In the genomic region with DNA sequence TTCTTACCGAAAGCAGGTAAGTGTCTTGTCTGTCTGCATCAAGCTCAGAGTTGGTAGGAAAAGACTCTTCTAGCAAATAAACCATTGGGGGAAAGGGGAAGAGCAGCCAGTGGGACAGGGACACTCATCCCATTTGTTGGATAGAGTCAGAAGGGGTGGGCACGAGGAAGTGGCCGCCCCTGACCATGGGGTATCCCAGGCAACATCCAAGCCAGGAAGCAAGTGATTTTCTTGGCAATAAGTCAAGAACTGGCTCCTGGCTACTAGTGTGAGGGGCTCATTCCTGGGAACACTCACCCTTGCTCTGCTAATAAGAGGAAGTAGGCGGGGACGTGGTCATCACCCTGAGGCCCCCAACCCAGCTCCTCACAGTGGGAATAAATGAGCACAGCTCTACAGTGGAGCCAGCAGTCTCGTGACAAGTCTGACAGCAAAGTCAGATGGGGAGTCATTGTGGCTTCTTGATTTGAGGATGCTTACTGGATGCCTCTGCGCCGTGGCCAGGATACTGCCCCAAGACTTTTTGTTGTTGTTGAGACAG, we compare ENCODE assay signal across 9 cellular contexts. TPM values are rescaled to one million over a fixed set of nuclear protein-coding genes. Genes with fewer than 3 reads are reported as not detected.
DNase-seq lines count a peak whose midpoint lies in the region; ATAC-seq and TF ChIP-seq lines count a peak whose summit lies in the region.
"Had no signal": no experiment of that assay in that cellular context is flagged by ENCODE, and none has a peak within 500 bp of the region (broad histone marks: within the 10 kb centered on the region; RNA-seq: fewer than 3 reads in every experiment).

No MANE protein-coding gene starts in this region.

- TF ChIP-seq CTCF in SK-N-SH (IDR thresholded peaks at IDR 0.05) (no peak), WERI-Rb-1 (IDR thresholded peaks at IDR 0.05; ENCODE audit: low read depth, low read length) (no peak)

- ATAC-seq in SK-N-SH treated with all-trans-retinoic acid at 6 μM for 48 hours (peak; percentile 22; the same call in 1 of the 3 replicates), aorta (ENCODE audit: low FRiP score) (peak; percentile 24)
- ATAC-seq: activated T-cell treated with anti-CD3 and anti-CD28 coated beads, Interleukin-2, amount 50 U/mL, for 4 hours had no signal

- H3F3A ChIP-seq in SK-N-SH (replicated peaks; ENCODE audit: insufficient read depth): no peaks in the 10 kb centered on the region

- no peak overlapping the region for H3K4me2 ChIP-seq in SK-N-SH

- no peak overlapping the region for H3K27ac ChIP-seq in SK-N-SH (ENCODE audit: low read depth in 2 of 2, low read length in 1 of 2)
- H3K27ac ChIP-seq in esophagus (ENCODE audit: low read depth in 2 of 2, low read length in 1 of 2): peak overlapping the region; percentile 28 to 33
- H3K27ac ChIP-seq in mucosa of rectum (ENCODE audit: low read depth in 2 of 2, low read length in 2 of 2): peak overlapping the region; percentile 23 to 36
- no peak overlapping the region for H3K27ac ChIP-seq in aorta (ENCODE audit: low read depth in 1 of 2, low read length in 2 of 2)
- H3K27ac ChIP-seq in WERI-Rb-1: no peak overlapping the region

- H3K9ac ChIP-seq in SK-N-SH (no peak overlapping the region), mucosa of rectum (ENCODE audit: low read depth in 1 of 2, low read length in 2 of 2) (no peak overlapping the region)

- CTCF ChIA-PET in SK-N-SH (lab: Yijun Ruan, JAX): interaction anchor here (2.3 kb wide), 1 partner anchor 11 kb away, joined by 11 read pairs; no protein-coding TSS in a partner anchor

- H3K27me3 ChIP-seq in SK-N-SH (ENCODE audit: insufficient read depth) (no peaks in the 10 kb centered on the region), esophagus (ENCODE audit: control insufficient read depth in 1 of 2, insufficient read depth in 2 of 2, low read length in 2 of 2) (no peaks in the 10 kb centered on the region), mucosa of rectum (ENCODE audit: control insufficient read depth in 2 of 2, insufficient read depth in 2 of 2, low read length in 2 of 2) (peaks cover 0 to 4% of the 10 kb centered on the region in 2 donors), aorta (ENCODE audit: control insufficient read depth in 1 of 2, insufficient read depth in 2 of 2, low read length in 1 of 2) (no peaks in the 10 kb centered on the region), WERI-Rb-1 (ENCODE audit: insufficient read depth, low read depth, severe bottlenecking) (no peaks in the 10 kb centered on the region)

- TF ChIP-seq RAD21 in SK-N-SH (IDR thresholded peaks at IDR 0.05; ENCODE audit: low read length): no peak

- H2AFZ ChIP-seq in SK-N-SH (ENCODE audit: low read depth): no peak overlapping the region

- H3K79me2 ChIP-seq in SK-N-SH (ENCODE audit: insufficient read depth): no peaks in the 10 kb centered on the region

- intact Hi-C loops in aorta (cut with DNase I): no loop called here

- POLR2A ChIA-PET in SK-N-SH (lab: Yijun Ruan, JAX): no interaction called here

- no peaks in the 10 kb centered on the region for H4K20me1 ChIP-seq in SK-N-SH (ENCODE audit: insufficient read depth)

- no peaks in the 10 kb centered on the region for H3K9me3 ChIP-seq in SK-N-SH
- H3K9me3 ChIP-seq in esophagus (ENCODE audit: control insufficient read depth in 2 of 2, insufficient read depth in 1 of 2, low read depth in 1 of 2, low read length in 1 of 2): no peaks in the 10 kb centered on the region
- no peaks in the 10 kb centered on the region for H3K9me3 ChIP-seq in mucosa of rectum (ENCODE audit: control insufficient read depth in 2 of 2, low read length in 2 of 2)
- no peaks in the 10 kb centered on the region for H3K9me3 ChIP-seq in aorta (ENCODE audit: control insufficient read depth, low read length)
- H3K9me3 ChIP-seq in WERI-Rb-1 (ENCODE audit: severe bottlenecking): no peaks in the 10 kb centered on the region

- DNase-seq in SK-N-SH (no peak), aorta (no peak), inferior parietal cortex (ENCODE audit: extremely low spot score) (no peak), WERI-Rb-1 (no peak)
- DNase-seq in stimulated activated CD4-positive, alpha-beta T cell treated with anti-CD3 and anti-CD28 coated beads, Interleukin-4, amount 100 ng/mL, for 1 hour: no peak
- DNase-seq: activated T-cell treated with anti-CD3 and anti-CD28 coated beads, Interleukin-2, amount 50 U/mL, for 4 hours had no signal

- no peaks in the 10 kb centered on the region; a peak in 2 of 4 replicates for H3K4me1 ChIP-seq in SK-N-SH (ENCODE audit: control insufficient read depth in 1 of 2, insufficient read depth in 2 of 2, low read depth in 1 of 2, low read length in 1 of 2)
- H3K4me1 ChIP-seq in esophagus (ENCODE audit: control insufficient read depth in 2 of 2, insufficient read depth in 2 of 2, low read length in 1 of 2): peaks cover 2 to 5% of the 10 kb centered on the region in 2 donors
- peaks cover 0 to 7% of the 10 kb centered on the region in 2 donors for H3K4me1 ChIP-seq in mucosa of rectum (ENCODE audit: control insufficient read depth in 2 of 2, insufficient read depth in 2 of 2, low read length in 2 of 2)
- H3K4me1 ChIP-seq in aorta (ENCODE audit: control insufficient read depth in 1 of 2, insufficient read depth in 2 of 2, low read length in 2 of 2): no peaks in the 10 kb centered on the region

- no peak overlapping the region for H3K4me3 ChIP-seq in SK-N-SH (ENCODE audit: low read depth in 2 of 2, low read length in 1 of 2)
- no peak overlapping the region for H3K4me3 ChIP-seq in esophagus (ENCODE audit: low read depth in 1 of 2, low read length in 2 of 2)
- no peak overlapping the region for H3K4me3 ChIP-seq in mucosa of rectum (ENCODE audit: low read length in 2 of 2)
- no peak overlapping the region for H3K4me3 ChIP-seq in aorta (ENCODE audit: low read length in 2 of 2)
- no peak overlapping the region for H3K4me3 ChIP-seq in WERI-Rb-1 (ENCODE audit: low read depth, low read length)

- no peak for TF ChIP-seq EP300 in SK-N-SH (IDR thresholded peaks at IDR 0.05; ENCODE audit: borderline replicate concordance in 1 of 2, low read depth in 1 of 2, low read length in 1 of 2)

- H3K9me2 ChIP-seq in SK-N-SH: no peaks in the 10 kb centered on the region

- H3K36me3 ChIP-seq in SK-N-SH (replicated peaks in 1 of 2; ENCODE audit: control insufficient read depth in 1 of 2, insufficient read depth in 2 of 2, low read length in 1 of 2) (no peaks in the 10 kb centered on the region), esophagus (ENCODE audit: control insufficient read depth in 2 of 2, insufficient read depth in 2 of 2, low read length in 1 of 2) (no peaks in the 10 kb centered on the region), mucosa of rectum (ENCODE audit: control insufficient read depth in 2 of 2, insufficient read depth in 2 of 2, low read length in 2 of 2) (no peaks in the 10 kb centered on the region), aorta (ENCODE audit: control insufficient read depth in 1 of 2, insufficient read depth in 2 of 2, low read length in 1 of 2) (no peaks in the 10 kb centered on the region), WERI-Rb-1 (no peaks in the 10 kb centered on the region)

- WGBS in SK-N-SH (ENCODE audit: low lambda C conversion rate): 23% methylated on average over 6 of the region's 8 CpGs
- 43 to 56% methylated on average over 8 of the region's 8 CpGs for WGBS in esophagus, 2 donors
- 32 to 38% methylated on average over 8 of the region's 8 CpGs for WGBS in aorta, 2 donors

TF ChIP-seq in SK-N-SH treated with all-trans-retinoic acid at 6 μM for 48 hours, 23 proteins besides CTCF, POLR2A, EP300 and RAD21 (continues in another document):
- TF ChIP-seq ZFP3 (CRISPR knock-in tag; IDR thresholded peaks at IDR 0.05) (no peak), RARB (CRISPR knock-in tag; IDR thresholded peaks at IDR 0.05) (no peak), ZNF70 (CRISPR knock-in tag; IDR thresholded peaks at IDR 0.05) (no peak), ARNTL (CRISPR knock-in tag; IDR thresholded peaks at IDR 0.05; ENCODE audit: borderline replicate concordance, low read depth) (no peak), TCF4 (CRISPR knock-in tag; IDR thresholded peaks at IDR 0.05; ENCODE audit: borderline replicate concordance) (no peak), ZFP30 (CRISPR knock-in tag; IDR thresholded peaks at IDR 0.05) (no peak), TOX (CRISPR knock-in tag; IDR thresholded peaks at IDR 0.05; ENCODE audit: borderline replicate concordance) (no peak), ESRRG (CRISPR knock-in tag; IDR thresholded peaks at IDR 0.05) (no peak), ZNF8 (CRISPR knock-in tag; IDR thresholded peaks at IDR 0.05) (no peak), GLIS3 (CRISPR knock-in tag; IDR thresholded peaks at IDR 0.05) (no peak), PPARA (CRISPR knock-in tag; IDR thresholded peaks at IDR 0.05; ENCODE audit: borderline replicate concordance) (no peak), SNAI2 (CRISPR knock-in tag; IDR thresholded peaks at IDR 0.05) (no peak), CSDC2 (CRISPR knock-in tag; IDR thresholded peaks at IDR 0.05) (no peak)

TF ChIP-seq in SK-N-SH, 30 proteins besides CTCF, POLR2A, EP300 and RAD21 (continues in another document):
- TF ChIP-seq SMC3 (IDR thresholded peaks at IDR 0.05; ENCODE audit: low read depth, low read length) (no peak), EZH2phosphoT487 (IDR thresholded peaks at IDR 0.05; ENCODE audit: borderline replicate concordance, low read depth) (no peak), TCF12 (IDR thresholded peaks at IDR 0.05) (no peak), CHD2 (IDR thresholded peaks at IDR 0.05; ENCODE audit: low read length, partially characterized antibody) (no peak), FOXJ3 (CRISPR knock-in tag; IDR thresholded peaks at IDR 0.05) (no peak), RCOR1 (IDR thresholded peaks at IDR 0.05; ENCODE audit: low read length) (no peak)
- TF ChIP-seq, protein P1, sequence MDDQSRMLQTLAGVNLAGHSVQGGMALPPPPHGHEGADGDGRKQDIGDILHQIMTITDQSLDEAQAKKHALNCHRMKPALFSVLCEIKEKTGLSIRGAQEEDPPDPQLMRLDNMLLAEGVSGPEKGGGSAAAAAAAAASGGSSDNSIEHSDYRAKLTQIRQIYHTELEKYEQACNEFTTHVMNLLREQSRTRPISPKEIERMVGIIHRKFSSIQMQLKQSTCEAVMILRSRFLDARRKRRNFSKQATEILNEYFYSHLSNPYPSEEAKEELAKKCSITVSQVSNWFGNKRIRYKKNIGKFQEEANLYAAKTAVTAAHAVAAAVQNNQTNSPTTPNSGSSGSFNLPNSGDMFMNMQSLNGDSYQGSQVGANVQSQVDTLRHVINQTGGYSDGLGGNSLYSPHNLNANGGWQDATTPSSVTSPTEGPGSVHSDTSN (IDR thresholded peaks at IDR 0.05): no peak

RNA-seq across cellular contexts. Expression of a gene that starts 6.7 kb away (rescaled TPM):
- polyA plus RNA-seq in SK-N-SH (2012; rRNA removed) (0.02 TPM in 1 of 2 replicates, not detected in the other), esophagus (under 1 TPM; 0.08 to 0.16 TPM), aorta (under 1 TPM in 1 of 2 donors, not detected in 1; 0.18 TPM)
- polyA plus RNA-seq in SK-N-SH (2012; cell fraction: cytosol; rRNA removed): not detected in 2 replicates
- polyA plus RNA-seq in SK-N-SH (2012; cell fraction: nucleus; rRNA removed): not detected in 2 replicates
- total RNA-seq in aorta: under 1 TPM; 0.33 to 0.52 TPM
- total RNA-seq: activated T-cell treated with anti-CD3 and anti-CD28 coated beads, Interleukin-2, amount 50 U/mL, for 4 hours had no signal

RNA-seq across cellular contexts. Expression of a gene that starts 58.5 kb away (rescaled TPM):
- polyA plus RNA-seq in SK-N-SH (2012; rRNA removed) (140 and 195 TPM in 2 replicates), esophagus (100 to 1,000 TPM in 1 of 2 donors, 10 to 100 TPM in 1; 63.9 to 112 TPM), aorta (100 to 1,000 TPM; 137 to 163 TPM)
- polyA plus RNA-seq in SK-N-SH (2012; cell fraction: cytosol; rRNA removed): 181 and 188 TPM in 2 replicates
- 68.3 and 108 TPM in 2 replicates for polyA plus RNA-seq in SK-N-SH (2012; cell fraction: nucleus; rRNA removed)
- 100 to 1,000 TPM in 1 of 2 donors, 10 to 100 TPM in 1; 93.0 to 116 TPM for total RNA-seq in aorta

Comparison
In these comparisons a context has a peak if more than half of its experiments do, and no peak if none do; other contexts are left out.
1. H3K27ac ChIP-seq: peak in esophagus (2 of 2) and mucosa of rectum (2 of 2); none in SK-N-SH (0 of 2), aorta (0 of 2) and WERI-Rb-1 (single experiment).